Comparison of ENCODE assay signal across 17 cellular contexts in genomic region chr13:76730220-76730619, GRCh38.
"Had no signal": no experiment of that assay in that cellular context is flagged by ENCODE, and none has a peak within 500 bp of the region (broad histone marks: within the 10 kb centered on the region; RNA-seq: fewer than 3 reads in every experiment).

No MANE protein-coding gene starts in this region.

- H3K4me1 ChIP-seq: neural progenitor cell, pancreas, uterus had no signal

- H3K4me2 ChIP-seq: neural progenitor cell had no signal

- H3K9me3 ChIP-seq: pancreas, tibial nerve, uterus had no signal

- H3K27me3 ChIP-seq: dorsolateral prefrontal cortex, neural progenitor cell, pancreas, tibial nerve, uterus had no signal

- ATAC-seq: pancreas; stimulated activated naive B cell treated with anti-CD40 and anti-IgM and Interleukin-4, amounts not matched to agents 10 μg/mL and 1 μg/mL and 100 μg/mL, for 72 hours had no signal

- H3K36me3 ChIP-seq: neural progenitor cell, pancreas, tibial nerve, uterus had no signal

- H3K4me3 ChIP-seq: dorsolateral prefrontal cortex, neural progenitor cell, pancreas, tibial nerve, uterus had no signal

- H2AFZ ChIP-seq: neural progenitor cell had no signal

- FAIRE-seq: pancreas had no signal

- H3K27ac ChIP-seq: dorsolateral prefrontal cortex, neural progenitor cell, pancreas, tibial nerve had no signal

- DNase-seq: activated CD4-positive, CD25-positive, alpha-beta regulatory T cell treated with anti-CD3 and anti-CD28 coated beads, Interleukin-2, amount 50 U/mL, for 72 hours; activated naive CD4-positive, alpha-beta T cell; activated naive CD8-positive, alpha-beta T cell treated with anti-CD3 and anti-CD28 coated beads, Interleukin-2, amount 10 ng/mL, durations not matched to agents 7 days and 5 days; activated T-cell treated with anti-CD3 and anti-CD28 coated beads for 4 hours; cerebellar nuclear complex; dorsolateral prefrontal cortex; endodermal cell; foreskin fibroblast; left cardiac atrium; naive B cell; pancreas; stimulated activated CD4-positive, alpha-beta T cell treated with anti-CD3 and anti-CD28 coated beads, Interleukin-2, amount 100 ng/mL, for 48 hours; stimulated activated naive B cell treated with anti-CD40 and anti-IgM and Interleukin-4, amounts not matched to agents 10 μg/mL and 1 μg/mL and 100 μg/mL, for 72 hours; T-helper 9 cell; uterus had no signal

- H3K9ac ChIP-seq: neural progenitor cell had no signal
